ENCODE assay signal across 16 cellular contexts in the genomic region with DNA sequence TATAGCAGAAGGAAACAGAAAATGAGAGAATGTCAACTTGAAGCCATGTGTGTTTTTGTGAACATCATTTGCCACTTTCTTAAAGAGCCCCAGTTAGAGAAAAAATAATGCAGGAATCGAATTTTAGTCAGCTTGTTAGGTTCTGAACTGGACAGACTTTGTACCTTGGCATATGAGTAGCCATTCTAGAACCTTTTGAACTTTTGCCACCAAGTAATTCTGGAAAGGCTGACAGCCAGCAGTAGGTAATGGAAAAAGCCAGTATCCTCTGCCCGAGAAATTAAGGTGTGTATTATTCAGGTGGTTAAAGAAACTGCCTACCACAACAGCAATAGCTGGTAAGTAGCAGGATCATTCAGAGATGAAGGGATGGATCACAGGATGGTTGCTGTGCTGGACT.
"Had no signal": no experiment of that assay in that cellular context is flagged by ENCODE, and none has a peak within 500 bp of the region (broad histone marks: within the 10 kb centered on the region; RNA-seq: fewer than 3 reads in every experiment).

No MANE protein-coding gene starts in this region.

- H3K27ac ChIP-seq: adrenal gland, epithelial cell of prostate, sigmoid colon, testis had no signal

- ATAC-seq: gastrocnemius medialis; mucosa of descending colon; naive thymus-derived CD8-positive, alpha-beta T cell; stimulated activated naive CD8-positive, alpha-beta T cell treated with anti-CD3 and anti-CD28 coated beads, Interleukin-15, amount 100 ng/mL, for 72 hours had no signal

- H3K4me3 ChIP-seq: adrenal gland, gastrocnemius medialis, mucosa of descending colon, sigmoid colon, testis had no signal

- H3K27me3 Mint-ChIP-seq: naive thymus-derived CD8-positive, alpha-beta T cell; stimulated activated naive CD8-positive, alpha-beta T cell treated with anti-CD3 and anti-CD28 coated beads, Interleukin-15, amount 100 ng/mL, for 72 hours had no signal

- H3K27me3 ChIP-seq: adrenal gland, gastrocnemius medialis, sigmoid colon, testis had no signal

- H3K9me3 Mint-ChIP-seq: naive thymus-derived CD8-positive, alpha-beta T cell; stimulated activated naive CD8-positive, alpha-beta T cell treated with anti-CD3 and anti-CD28 coated beads, Interleukin-15, amount 100 ng/mL, for 72 hours had no signal

- H3K36me3 ChIP-seq: adrenal gland, gastrocnemius medialis, sigmoid colon had no signal

- H3K9me3 ChIP-seq: adrenal gland, gastrocnemius medialis, mucosa of descending colon, sigmoid colon, testis had no signal

- DNase-seq: activated CD4-positive, alpha-beta T cell treated with anti-CD3 and anti-CD28 coated beads, Interleukin-2, amount 50 U/mL, for 4 hours; activated naive CD4-positive, alpha-beta T cell treated with Interleukin-2 at 50 U/mL for 16 hours; activated T-cell treated with anti-CD3 and anti-CD28 coated beads, Interleukin-2, amount 50 U/mL, for 48 hours; adrenal gland; caudate nucleus; cortex of kidney; effector memory CD4-positive, alpha-beta T cell; gastrocnemius medialis; mucosa of descending colon; naive thymus-derived CD8-positive, alpha-beta T cell; sigmoid colon; stimulated activated CD4-positive, alpha-beta T cell treated with anti-CD3 and anti-CD28 coated beads, Interleukin-12 subunit alpha, Interleukin-12 subunit beta, amount 100 ng/mL, for 4 hours; stimulated activated CD8-positive, alpha-beta memory T cell treated with anti-CD3 and anti-CD28 coated beads, Interleukin-4, amount 100 ng/mL, for 48 hours; stimulated activated naive CD8-positive, alpha-beta T cell treated with anti-CD3 and anti-CD28 coated beads, Interleukin-15, amount 100 ng/mL, for 72 hours; testis had no signal

- H3K36me3 Mint-ChIP-seq: naive thymus-derived CD8-positive, alpha-beta T cell had no signal

- H3K27ac Mint-ChIP-seq: stimulated activated naive CD8-positive, alpha-beta T cell treated with anti-CD3 and anti-CD28 coated beads, Interleukin-15, amount 100 ng/mL, for 72 hours had no signal
